ENCODE assay signal across 23 cellular contexts in the genomic region with DNA sequence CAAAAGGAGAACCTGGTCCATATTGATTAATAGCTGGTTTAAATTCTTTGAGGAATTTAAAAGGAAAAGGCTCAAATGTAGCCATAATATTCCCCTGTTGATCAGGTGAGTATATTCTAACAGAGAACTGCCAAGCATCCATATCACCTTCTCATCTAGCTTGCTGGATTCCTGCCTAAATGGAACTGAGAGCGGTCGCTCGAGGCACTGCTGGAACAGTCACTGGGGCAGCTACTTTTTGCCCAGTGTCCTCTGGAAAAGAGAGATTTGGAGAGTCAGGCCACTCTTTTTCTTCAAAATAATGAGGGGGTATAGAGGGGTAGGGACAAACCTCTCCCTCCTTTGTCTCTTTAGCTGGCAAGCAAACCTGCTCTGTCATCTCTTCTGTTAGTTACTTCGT. TPM values are rescaled to one million over a fixed set of nuclear protein-coding genes. Genes with fewer than 3 reads are reported as not detected.
DNase-seq lines count a peak whose midpoint lies in the region; FAIRE-seq and TF ChIP-seq lines count a peak whose summit lies in the region.
"Had no signal": no experiment of that assay in that cellular context is flagged by ENCODE, and none has a peak within 500 bp of the region (broad histone marks: within the 10 kb centered on the region; RNA-seq: fewer than 3 reads in every experiment).

No MANE protein-coding gene starts in this region.

- CTCF ChIA-PET in H1 (lab: Charles Lee; ENCODE audit: partially characterized antibody), result interaction anchor here (1.0 to 1.6 kb wide), 5 partner anchors 11 to 191 kb away, joined by 3 to 4 read pairs (median 3); no protein-coding TSS in a partner anchor
- CTCF ChIA-PET in Caco-2 (lab: Charles Lee), result interaction anchor here (0.6 kb wide), 1 partner anchor 241 kb away, joined by 3 read pairs; no protein-coding TSS in a partner anchor

- H3K27me3 ChIP-seq in H1 (replicated peaks in 1 of 4; ENCODE audit: control insufficient read depth in 3 of 4, extremely low read depth in 1 of 4, insufficient read depth in 3 of 4, low read length in 3 of 4) (no peaks in the 10 kb centered on the region), Caco-2 (replicated peaks; ENCODE audit: control insufficient read depth, insufficient read depth, low read length) (no peaks in the 10 kb centered on the region)
- H3K27me3 ChIP-seq: BE2C; BLaER1 treated with 17β-estradiol and CSF1 and Interleukin-3, amounts not matched to agents 10 nM and 100 nM had no signal

- H3K27ac ChIP-seq in VCaP (peak overlapping the region; percentile 73), H1 (ENCODE audit: low read depth, low read length) (no peak overlapping the region)
- H3K27ac ChIP-seq: A549; BLaER1 treated with 17β-estradiol and CSF1 and Interleukin-3, amounts not matched to agents 10 nM and 100 nM had no signal

- H3K4me1 Mint-ChIP-seq in neural crest cell, result peaks cover 29% of the 10 kb centered on the region
- H3K4me1 Mint-ChIP-seq in Caco-2 (ENCODE audit: low read depth, unreplicated experiment), result no peaks in the 10 kb centered on the region
- H3K4me1 Mint-ChIP-seq: CD8-positive, alpha-beta memory T cell had no signal

- no peak overlapping the region for H2BK120ac ChIP-seq in H1 (replicated peaks; ENCODE audit: low read depth, low read length)

- H3K36me3 Mint-ChIP-seq in neural crest cell (ENCODE audit: low read depth) (no peaks in the 10 kb centered on the region), Caco-2 (ENCODE audit: insufficient read depth, unreplicated experiment) (no peaks in the 10 kb centered on the region)
- H3K36me3 Mint-ChIP-seq: CD14-positive monocyte had no signal

- H2BK15ac ChIP-seq in H1 (ENCODE audit: low read length), result no peak overlapping the region

- peaks cover 0 to 9% (median 5%) of the 10 kb centered on the region in 4 experiments; a peak in 5 of 7 replicates for H3K4me1 ChIP-seq in H1 (replicated peaks in 1 of 4; ENCODE audit: control insufficient read depth in 3 of 4, insufficient read depth in 4 of 4, low read length in 3 of 4)
- H3K4me1 ChIP-seq in Caco-2, result no peaks in the 10 kb centered on the region
- H3K4me1 ChIP-seq: A549; BE2C; BLaER1 treated with 17β-estradiol and CSF1 and Interleukin-3, amounts not matched to agents 10 nM and 100 nM had no signal

- BruUV-seq in Caco-2 (replicated peaks; lab: Mats Ljungman, UMichigan), result no TSS peak

- peak overlapping the region; percentile 32; the same call in 1 of the 2 replicates for H3K18ac ChIP-seq in H1 (ENCODE audit: extremely low read depth, low read length)

- no peak for TF ChIP-seq POLR2A in H1 (IDR thresholded peaks at IDR 0.05; ENCODE audit: control extremely low read depth in 1 of 2, low read depth in 2 of 2, low read length in 2 of 2)
- TF ChIP-seq POLR2A in GM12892 (IDR thresholded peaks at IDR 0.05; ENCODE audit: low read depth, low read length), result no peak

- H4K8ac ChIP-seq in H1 (ENCODE audit: extremely low read depth, insufficient read depth, low read length), result no peak overlapping the region

- H3K4me2 ChIP-seq in H1 (ENCODE audit: insufficient read depth in 1 of 2, low read depth in 2 of 2, low read length in 2 of 2), result no peak overlapping the region
- H3K4me2 ChIP-seq: A549; BLaER1 treated with 17β-estradiol and CSF1 and Interleukin-3, amounts not matched to agents 10 nM and 100 nM had no signal

- no peak overlapping the region for H2BK20ac ChIP-seq in H1 (ENCODE audit: low read length)

- no peak for TF ChIP-seq RAD21 in H1 (IDR thresholded peaks at IDR 0.05 in 1 of 2, conservative IDR thresholded peaks at IDR 0.05 in 1 of 2; ENCODE audit: low read depth in 2 of 2, low read length in 2 of 2)

- TF ChIP-seq CTCF in VCaP (conservative IDR thresholded peaks at IDR 0.05) (no peak), H1 (IDR thresholded peaks at IDR 0.05; ENCODE audit: control extremely low read depth in 1 of 3, insufficient read depth in 1 of 3, low read depth in 1 of 3, low read length in 3 of 3) (no peak), neural crest cell (conservative IDR thresholded peaks at IDR 0.05) (no peak), Caco-2 (IDR thresholded peaks at IDR 0.05; ENCODE audit: insufficient read depth in 1 of 2, low read depth in 1 of 2, low read length in 1 of 2, severe bottlenecking in 1 of 2, unreplicated experiment in 1 of 2) (no peak)

- H3K27ac Mint-ChIP-seq in neural crest cell (ENCODE audit: unreplicated experiment) (peak overlapping the region; percentile 79), Caco-2 (ENCODE audit: unreplicated experiment) (no peak overlapping the region)
- H3K27ac Mint-ChIP-seq: CD14-positive monocyte; CD4-positive, alpha-beta T cell; CD8-positive, alpha-beta memory T cell had no signal

- H2BK5ac ChIP-seq in H1 (ENCODE audit: low read depth, low read length), result no peak overlapping the region

- TF ChIP-seq EP300 in H1 (IDR thresholded peaks at IDR 0.05; ENCODE audit: borderline replicate concordance in 1 of 2, low read depth in 2 of 2, low read length in 2 of 2), result no peak

- WGBS in H1 (ENCODE audit: extremely low coverage in 1 of 2, insufficient coverage in 1 of 2, insufficient read length in 1 of 2, insufficient replicate concordance in 2 of 2, low coverage in 1 of 2, low lambda C conversion rate in 2 of 2, missing lambda C conversion rate in 1 of 2), 2 experiments, result 92% methylated on average over 4 of the region's 4 CpGs; no CpG with 5 or more reads in 1 of the 2 experiments

- DNase-seq in H1 (ENCODE audit: low read depth in 1 of 2, low spot score in 2 of 2) (no peak), neural crest cell (ENCODE audit: low read depth, low spot score) (no peak), GM12892 (ENCODE audit: insufficient read length) (no peak), NCI-H2227 (lab: John Stamatoyannopoulos, UW; ENCODE audit: unreplicated experiment) (no peak), Caco-2 (no peak), NCI-H446 treated with DMSO at 0.1 percent for 48 hours (lab: John Stamatoyannopoulos, UW) (no peak)
- DNase-seq: 8988T; ACHN; AML-193; BE2C; Calu3; CD4-positive, alpha-beta T cell; CD8-positive, alpha-beta memory T cell; DMS53; DMS79 treated with DMSO at 0.1 percent for 48 hours; GF-D8; H9 had no signal

- no peaks in the 10 kb centered on the region for H3K23me2 ChIP-seq in H1 (ENCODE audit: low read depth, low read length)

- intact Hi-C loops in Caco-2 (cut with micrococcal nuclease; ENCODE audit: unreplicated experiment), result no loop called here

- H3K4ac ChIP-seq in H1 (replicated peaks; ENCODE audit: insufficient read length, low read depth, low read length), result no peak overlapping the region

- H2AK5ac ChIP-seq in H1 (ENCODE audit: low read depth, low read length), result no peak overlapping the region

- H3K4me3 ChIP-seq in H1 (ENCODE audit: extremely low read depth in 1 of 4, insufficient read depth in 2 of 4, low read depth in 3 of 4, low read length in 4 of 4) (no peak overlapping the region), Caco-2 (ENCODE audit: low read depth, low read length) (no peak overlapping the region)
- H3K4me3 ChIP-seq: A549; BLaER1 treated with 17β-estradiol and CSF1 and Interleukin-3, amounts not matched to agents 10 nM and 100 nM had no signal

- H3K79me2 ChIP-seq in H1 (ENCODE audit: control insufficient read depth in 1 of 2, insufficient read depth in 2 of 2, low read length in 2 of 2), result no peaks in the 10 kb centered on the region

- H3K14ac ChIP-seq in H1 (ENCODE audit: insufficient read length), result no peak overlapping the region

- H3K4me3 Mint-ChIP-seq in neural crest cell, result no peak overlapping the region
- H3K4me3 Mint-ChIP-seq in Caco-2 (ENCODE audit: unreplicated experiment), result no peak overlapping the region
- H3K4me3 Mint-ChIP-seq: CD14-positive monocyte; CD4-positive, alpha-beta T cell; CD8-positive, alpha-beta memory T cell; H9 had no signal

- no peaks in the 10 kb centered on the region for H3K27me3 Mint-ChIP-seq in neural crest cell (ENCODE audit: low read depth)
- no peaks in the 10 kb centered on the region for H3K27me3 Mint-ChIP-seq in Caco-2 (ENCODE audit: insufficient read depth, unreplicated experiment)
- H3K27me3 Mint-ChIP-seq: CD4-positive, alpha-beta T cell; CD8-positive, alpha-beta memory T cell had no signal

- H3K56ac ChIP-seq in H1 (replicated peaks; ENCODE audit: insufficient read length, low read depth, low read length), result no peak overlapping the region

- H2AFZ ChIP-seq in H1 (ENCODE audit: low read length), result no peak overlapping the region

- H3K9ac ChIP-seq in H1 (replicated peaks in 1 of 4; ENCODE audit: extremely low read depth in 1 of 4, low read depth in 3 of 4, low read length in 3 of 4), result no peak overlapping the region
- H3K9ac ChIP-seq: BLaER1 treated with 17β-estradiol and CSF1 and Interleukin-3, amounts not matched to agents 10 nM and 100 nM had no signal

- no peak overlapping the region for H4K91ac ChIP-seq in H1 (replicated peaks; ENCODE audit: insufficient read length, low read length)

- no peaks in the 10 kb centered on the region for H4K20me1 ChIP-seq in H1 (replicated peaks in 1 of 2; ENCODE audit: control insufficient read depth in 1 of 2, insufficient read depth in 2 of 2, low read length in 2 of 2)
- H4K20me1 ChIP-seq: BLaER1 treated with 17β-estradiol and CSF1 and Interleukin-3, amounts not matched to agents 10 nM and 100 nM had no signal

- H3K9me3 ChIP-seq in H1 (ENCODE audit: insufficient read depth in 2 of 2, low read depth in 1 of 2, low read length in 1 of 2), result no peaks in the 10 kb centered on the region
- H3K9me3 ChIP-seq in Caco-2, result no peaks in the 10 kb centered on the region
- H3K9me3 ChIP-seq: A549; BE2C; BLaER1 treated with 17β-estradiol and CSF1 and Interleukin-3, amounts not matched to agents 10 nM and 100 nM had no signal

- H3K36me3 ChIP-seq in H1 (ENCODE audit: control insufficient read depth in 2 of 4, insufficient read depth in 4 of 4, low read length in 3 of 4) (no peaks in the 10 kb centered on the region), Caco-2 (ENCODE audit: control insufficient read depth, insufficient read depth, low read length) (no peaks in the 10 kb centered on the region; the same call in 1 of the 2 replicates)
- H3K36me3 ChIP-seq: BE2C had no signal

- POLR2A ChIA-PET in H1 (lab: Charles Lee; ENCODE audit: partially characterized antibody), result interaction anchor here (1.2 kb wide), 1 partner anchor 25 kb away, joined by 3 read pairs; no protein-coding TSS in a partner anchor
- POLR2A ChIA-PET in Caco-2 (lab: Charles Lee), result no interaction called here

- H4K5ac ChIP-seq in H1 (ENCODE audit: insufficient read length, low read depth, low read length), result no peak overlapping the region

- no peaks in the 10 kb centered on the region for H3K9me3 Mint-ChIP-seq in neural crest cell
- no peaks in the 10 kb centered on the region for H3K9me3 Mint-ChIP-seq in Caco-2 (ENCODE audit: unreplicated experiment)
- H3K9me3 Mint-ChIP-seq: CD14-positive monocyte; CD4-positive, alpha-beta T cell; CD8-positive, alpha-beta memory T cell; H9 had no signal

- no peak for FAIRE-seq in H1 (lab: Jason Lieb, UNC)
- no peak for FAIRE-seq in GM12892 (lab: Jason Lieb, UNC)
- FAIRE-seq: A549, GM12891, GM19239 had no signal

- H2BK12ac ChIP-seq in H1 (ENCODE audit: low read depth, low read length), result no peak overlapping the region

- H3K79me1 ChIP-seq in H1 (ENCODE audit: low read depth, low read length), result no peaks in the 10 kb centered on the region

- no peak overlapping the region for H3K23ac ChIP-seq in H1 (ENCODE audit: insufficient read length)

RNA-seq across cellular contexts. Expression of gene IL17D, which starts 19.5 kb away (rescaled TPM):
- total RNA-seq in H1 (2021; fragmentation: NEBNext Ultra II Directional; extraction: Animal tissue kit (Norgen Biotek cat#: 25700)), result 0.56 and 0.84 TPM in 2 replicates
- polyA plus RNA-seq in H1 (2011; rRNA removed), result 0.57 and 0.59 TPM in 2 replicates
- polyA plus RNA-seq in H1 (2011; cell fraction: cytosol; rRNA removed), result 0.32 TPM
- 0.56 TPM for polyA plus RNA-seq in H1 (2011; cell fraction: nucleus; rRNA removed)
- 1.9 to 3.0 TPM (median 2.4 TPM) in 4 replicates for polyA plus RNA-seq in H1 (2012, experiment 1 of 2)
- polyA plus RNA-seq in H1 (2012, experiment 2 of 2), result 3.3 TPM
- 0.83 TPM for polyA plus RNA-seq in H1 (2013, experiment 1 of 2)
- polyA plus RNA-seq in H1 (2013, experiment 2 of 2), result 0.70 TPM
- polyA minus RNA-seq in H1 (2011; rRNA and poly(A)+ RNA removed), result 0.17 and 0.25 TPM in 2 replicates
- not detected for polyA minus RNA-seq in H1 (2011; cell fraction: cytosol; rRNA and poly(A)+ RNA removed)
- polyA minus RNA-seq in H1 (2011; cell fraction: nucleus; rRNA and poly(A)+ RNA removed), result 0.30 TPM
- total RNA-seq in neural crest cell (7.9 and 8.4 TPM in 2 replicates), Caco-2 (2022) (1.7 and 2.2 TPM in 2 replicates)
- polyA plus RNA-seq in GM12892 (2012; ENCODE audit: missing spikeins), result 2.7 TPM
- polyA plus RNA-seq: CD14-positive monocyte had no signal
